In genomic region chr1:158952416-158952815, GRCh38 we compare ENCODE assay signal across 14 cellular contexts.
DNase-seq lines count a peak whose midpoint lies in the region; ATAC-seq and TF ChIP-seq lines count a peak whose summit lies in the region.
"Had no signal": no experiment of that assay in that cellular context is flagged by ENCODE, and none has a peak within 500 bp of the region (broad histone marks: within the 10 kb centered on the region; RNA-seq: fewer than 3 reads in every experiment).

No MANE protein-coding gene starts in this region.

- no peak overlapping the region for H3K27ac ChIP-seq in WERI-Rb-1

- ATAC-seq in GM18907 (IDR thresholded peaks at IDR 0.05; ENCODE audit: unreplicated experiment) (peak; percentile 95), HG02588 (IDR thresholded peaks at IDR 0.05; ENCODE audit: unreplicated experiment) (peak; percentile 57)
- ATAC-seq: activated T-cell treated with anti-CD3 and anti-CD28 coated beads, Interleukin-2, amount 50 U/mL, for 72 hours; right cardiac atrium had no signal

- H3K36me3 ChIP-seq in WERI-Rb-1 = no peaks in the 10 kb centered on the region

- peaks cover 31% of the 10 kb centered on the region for H3K27me3 ChIP-seq in WERI-Rb-1 (ENCODE audit: insufficient read depth, low read depth, severe bottlenecking)

- DNase-seq in NAMALWA (ENCODE audit: low spot score) = peak; percentile 93
- DNase-seq in germinal center (ENCODE audit: low spot score) = peak; percentile 58
- no peak for DNase-seq in NCI-H1694 (lab: John Stamatoyannopoulos, UW)
- no peak for DNase-seq in WERI-Rb-1
- DNase-seq in pons (ENCODE audit: low spot score) = no peak
- no peak for DNase-seq in nucleus accumbens (lab: John Stamatoyannopoulos, UW)
- DNase-seq: activated CD4-positive, CD25-positive, alpha-beta regulatory T cell treated with anti-CD3 and anti-CD28 coated beads, Interleukin-2, amount 50 U/mL, for 72 hours; activated T-cell treated with anti-CD3 and anti-CD28 coated beads, Interleukin-2, amount 50 U/mL, for 72 hours; foreskin fibroblast; GF-D8; NCI-H2107; right cardiac atrium had no signal

- no peak overlapping the region for H3K4me3 ChIP-seq in WERI-Rb-1 (ENCODE audit: low read depth, low read length)

- TF ChIP-seq CTCF in WERI-Rb-1 (IDR thresholded peaks at IDR 0.05; ENCODE audit: low read depth, low read length) = no peak

- peaks cover 18% of the 10 kb centered on the region for H3K9me3 ChIP-seq in WERI-Rb-1 (ENCODE audit: severe bottlenecking)

Comparison
In these comparisons a context has a peak if more than half of its experiments do, and no peak if none do; other contexts are left out.
1. DNase-seq: peak in NAMALWA (single experiment) and germinal center (single experiment); none in NCI-H1694 (single experiment), WERI-Rb-1 (single experiment), pons (single experiment) and nucleus accumbens (0 of 56).